In the genomic region with DNA sequence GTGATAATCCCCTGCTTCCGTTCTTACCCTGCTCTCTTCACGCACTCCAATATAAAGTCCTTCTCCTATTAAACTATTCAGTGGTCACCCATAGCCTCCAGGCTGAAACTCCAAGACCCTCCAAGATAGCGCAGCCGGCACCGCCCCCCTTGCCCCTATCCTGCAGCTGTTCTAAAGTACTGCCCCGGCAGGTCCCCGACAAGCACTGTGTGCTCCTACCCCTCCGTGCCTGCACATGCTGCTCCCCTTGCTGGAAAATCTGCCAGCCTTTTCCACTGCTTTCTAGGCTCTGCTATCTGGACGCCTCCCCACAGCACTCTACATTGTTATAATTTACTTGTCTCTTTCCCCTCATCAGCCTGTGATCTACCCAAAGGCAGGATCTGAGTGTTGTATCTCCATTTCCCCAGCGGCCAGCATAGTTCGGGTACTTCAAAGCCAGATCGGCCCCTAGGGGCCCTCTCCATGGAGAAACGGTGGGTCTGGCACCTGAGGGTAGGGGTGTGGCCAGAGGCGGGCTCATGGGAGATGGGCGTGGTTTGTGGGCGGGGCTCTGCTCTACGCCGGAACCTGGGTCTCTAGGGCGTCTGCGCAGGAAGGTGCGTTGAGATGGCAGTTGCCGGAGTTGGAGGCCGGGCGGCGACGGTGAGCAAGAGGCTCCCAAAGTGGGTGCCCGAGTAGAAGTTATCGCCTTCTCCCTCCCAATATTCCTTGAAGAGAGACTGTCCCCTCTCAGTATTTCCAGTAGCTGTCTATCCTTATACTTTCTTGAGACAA, we compare ENCODE assay signal across 8 cellular contexts.
A peak's percentile ranks its signal among the peaks of the same experiment; 100 is the strongest.
DNase-seq lines count a peak whose midpoint lies in the region; ATAC-seq and TF ChIP-seq lines count a peak whose summit lies in the region.

No MANE protein-coding gene starts in this region.

- DNase-seq in Panc1 (ENCODE audit: low read depth, low spot score) = no peak
- DNase-seq in iris pigment epithelial cell (ENCODE audit: low read depth) = peak; percentile 34
- peak; percentile 12 to 16 for DNase-seq in stimulated activated CD8-positive, alpha-beta memory T cell treated with anti-CD3 and anti-CD28 coated beads, Interleukin-15, amount 100 ng/mL, for 48 hours (ENCODE audit: low read depth in 2 of 2)
- no peak for DNase-seq in ACHN
- no peak for DNase-seq in NCI-H1694 (lab: John Stamatoyannopoulos, UW)
- DNase-seq in mesenteric fat pad (ENCODE audit: low spot score) = no peak
- DNase-seq in T-helper 9 cell = no peak

- H3K4me3 ChIP-seq in Panc1 (ENCODE audit: low read depth in 2 of 2, low read length in 2 of 2) = no peak overlapping the region

- intact Hi-C loops in Panc1 (cut with micrococcal nuclease; ENCODE audit: unreplicated experiment) = no loop called here

- no peak for TF ChIP-seq CTCF in Panc1 (IDR thresholded peaks at IDR 0.05)

- H3K36me3 Mint-ChIP-seq in activated naive CD8-positive, alpha-beta T cell = no peaks in the 10 kb centered on the region

- no peaks in the 10 kb centered on the region for H3K36me3 ChIP-seq in Panc1 (ENCODE audit: control insufficient read depth, insufficient read depth, low read length)

- H3K9me3 Mint-ChIP-seq in activated naive CD8-positive, alpha-beta T cell (ENCODE audit: low read depth) = no peaks in the 10 kb centered on the region

- H3K27ac ChIP-seq in Panc1 (ENCODE audit: low read length) = no peak overlapping the region

- POLR2A ChIA-PET in Panc1 (lab: Charles Lee) = no interaction called here

- peak overlapping the region; percentile 56 for H3K4me3 Mint-ChIP-seq in activated naive CD8-positive, alpha-beta T cell

- CTCF ChIA-PET in Panc1 (lab: Charles Lee) = no interaction called here

- no TSS peak for BruUV-seq in Panc1 (replicated peaks; lab: Mats Ljungman, UMichigan)

- peaks cover 14% of the 10 kb centered on the region for H3K27me3 Mint-ChIP-seq in activated naive CD8-positive, alpha-beta T cell

- H3K4me1 Mint-ChIP-seq in activated naive CD8-positive, alpha-beta T cell (ENCODE audit: low read depth) = peaks cover 5% of the 10 kb centered on the region

- H3K9me3 ChIP-seq in Panc1 (ENCODE audit: control insufficient read depth, insufficient read depth, low read depth, low read length) = no peaks in the 10 kb centered on the region

- in situ Hi-C loops in Panc1 (cut with HindIII; ENCODE audit: low pct_unique_long_range_greater_than_20kb, low sequenced_read_pairs) = no loop called here
- in situ Hi-C loops in ACHN (cut with HindIII; ENCODE audit: low pct_ligation_motif_present, low pct_unique_long_range_greater_than_20kb, low sequenced_read_pairs) = no loop called here

- peak; percentile 71; the same call in 1 of the 2 replicates for ATAC-seq in Panc1

- no peaks in the 10 kb centered on the region for H3K27me3 ChIP-seq in Panc1 (ENCODE audit: control insufficient read depth, insufficient read depth, low read length)

- H3K4me1 ChIP-seq in Panc1 (ENCODE audit: control insufficient read depth, insufficient read depth, low read length) = no peaks in the 10 kb centered on the region

- no peak overlapping the region for H3K27ac Mint-ChIP-seq in activated naive CD8-positive, alpha-beta T cell

Comparison
In these comparisons a context has a peak if more than half of its experiments do, and no peak if none do; other contexts are left out.
1. DNase-seq: peak in iris pigment epithelial cell (single experiment) and stimulated activated CD8-positive, alpha-beta memory T cell treated with anti-CD3 and anti-CD28 coated beads, Interleukin-15, amount 100 ng/mL, for 48 hours (2 of 2); none in Panc1 (single experiment), ACHN (single experiment), NCI-H1694 (single experiment), mesenteric fat pad (single experiment) and T-helper 9 cell (single experiment).